1 cellular context compared by ENCODE assay signal in genomic region chr19:38975214-38975860, GRCh38.
TF ChIP-seq lines count a peak whose summit lies in the region.

Gene FBXO17, minus strand, starts transcription at chr19:38975742. Its CDS starts 25,423 bp downstream, at chr19:38950319.

TF ChIP-seq in HepG2, 621 proteins besides CTCF, POLR2A, EP300 and RAD21 (continued from another document and continues in another):
- TF ChIP-seq KIAA2018 (CRISPR knock-in tag; IDR thresholded peaks at IDR 0.05; ENCODE audit: borderline replicate concordance) (no peak), MEIS2 (CRISPR knock-in tag; IDR thresholded peaks at IDR 0.05) (no peak), NFYC (CRISPR knock-in tag; IDR thresholded peaks at IDR 0.05) (no peak), FOXO1 (CRISPR knock-in tag; IDR thresholded peaks at IDR 0.05) (0 out of 2 replicates have a peak, but pooled peaks have one; percentile 8), ZNF446 (CRISPR knock-in tag; IDR thresholded peaks at IDR 0.05) (peak; percentile 77; the same call in 1 of the 2 replicates), RBM22 (optimal IDR thresholded peaks at IDR 0.05; ENCODE audit: low read length) (no peak), ZBTB26 (CRISPR knock-in tag; IDR thresholded peaks at IDR 0.05; ENCODE audit: borderline replicate concordance) (peak; percentile 35; the same call in 1 of the 2 replicates), TAF15 (IDR thresholded peaks at IDR 0.05; ENCODE audit: low read depth, low read length, poor library complexity, severe bottlenecking) (no peak), HOXA3 (CRISPR knock-in tag; IDR thresholded peaks at IDR 0.05) (no peak), CENPT (CRISPR knock-in tag; IDR thresholded peaks at IDR 0.05; ENCODE audit: low read depth) (no peak), E2F2 (CRISPR knock-in tag; IDR thresholded peaks at IDR 0.05; ENCODE audit: borderline replicate concordance) (no peak), ZNF276 (CRISPR knock-in tag; IDR thresholded peaks at IDR 0.05; ENCODE audit: low read depth) (no peak), TMF1 (CRISPR knock-in tag; IDR thresholded peaks at IDR 0.05; ENCODE audit: low read depth) (no peak), ZNF460 (CRISPR knock-in tag; IDR thresholded peaks at IDR 0.05; ENCODE audit: borderline replicate concordance) (no peak), MXD4 (CRISPR knock-in tag; IDR thresholded peaks at IDR 0.05) (peak; percentile 25; the same call in 1 of the 2 replicates), KAT7 (CRISPR knock-in tag; IDR thresholded peaks at IDR 0.05; ENCODE audit: borderline replicate concordance) (no peak), NRL (CRISPR knock-in tag; IDR thresholded peaks at IDR 0.05; ENCODE audit: borderline replicate concordance) (no peak; the same call in 1 of the 2 replicates), ZNF326 (CRISPR knock-in tag; IDR thresholded peaks at IDR 0.05; ENCODE audit: borderline replicate concordance) (no peak), KLF6 (CRISPR knock-in tag; IDR thresholded peaks at IDR 0.05) (no peak), IKZF5 (CRISPR knock-in tag; IDR thresholded peaks at IDR 0.05) (no peak), E2F1 (CRISPR knock-in tag; IDR thresholded peaks at IDR 0.05) (no peak), ZNF674 (CRISPR knock-in tag; IDR thresholded peaks at IDR 0.05; ENCODE audit: low read depth) (no peak), MXD3 (CRISPR knock-in tag; IDR thresholded peaks at IDR 0.05) (peak; percentile 71; the same call in 1 of the 2 replicates), ZBTB7B (CRISPR knock-in tag; IDR thresholded peaks at IDR 0.05) (no peak; the same call in 1 of the 2 replicates), MNT (IDR thresholded peaks at IDR 0.05) (no peak), HOXD1 (CRISPR knock-in tag; IDR thresholded peaks at IDR 0.05) (no peak), SSRP1 (CRISPR knock-in tag; IDR thresholded peaks at IDR 0.05) (no peak), PHF8 (CRISPR knock-in tag; IDR thresholded peaks at IDR 0.05) (peak; percentile 78), CBX2 (IDR thresholded peaks at IDR 0.05; ENCODE audit: low read depth, low read length) (no peak), CBX2 (CRISPR knock-in tag; IDR thresholded peaks at IDR 0.05; ENCODE audit: low read depth) (no peak), ZNF264 (CRISPR knock-in tag; IDR thresholded peaks at IDR 0.05) (no peak), FOXJ3 (CRISPR knock-in tag; IDR thresholded peaks at IDR 0.05; ENCODE audit: borderline replicate concordance) (no peak), DMTF1 (CRISPR knock-in tag; IDR thresholded peaks at IDR 0.05) (no peak), ZMYM2 (CRISPR knock-in tag; IDR thresholded peaks at IDR 0.05) (no peak), CENPX (CRISPR knock-in tag; IDR thresholded peaks at IDR 0.05) (no peak), ZNF343 (CRISPR knock-in tag; IDR thresholded peaks at IDR 0.05) (no peak), ZFP36 (IDR thresholded peaks at IDR 0.05; ENCODE audit: borderline replicate concordance, low read depth, low read length, partially characterized antibody) (peak; percentile 82), ZBTB33 (CRISPR knock-in tag; IDR thresholded peaks at IDR 0.05) (no peak), MTA3 (CRISPR knock-in tag; IDR thresholded peaks at IDR 0.05) (no peak)
